In genomic region chr2:227805578-227805977, GRCh38 we compare ENCODE assay signal across 9 cellular contexts. TPM values are rescaled to one million over a fixed set of nuclear protein-coding genes. Genes with fewer than 3 reads are reported as not detected.
DNase-seq lines count a peak whose midpoint lies in the region; ATAC-seq and TF ChIP-seq lines count a peak whose summit lies in the region.
"Had no signal": no experiment of that assay in that cellular context is flagged by ENCODE, and none has a peak within 500 bp of the region (broad histone marks: within the 10 kb centered on the region; RNA-seq: fewer than 3 reads in every experiment).

No MANE protein-coding gene starts in this region.

- H3K4me3 Mint-ChIP-seq in activated naive CD8-positive, alpha-beta T cell: peak overlapping the region; percentile 68

- peaks cover 8% of the 10 kb centered on the region for H3K4me1 Mint-ChIP-seq in activated naive CD8-positive, alpha-beta T cell (ENCODE audit: low read depth)

- H3K9me3 Mint-ChIP-seq in activated naive CD8-positive, alpha-beta T cell (ENCODE audit: low read depth): no peaks in the 10 kb centered on the region

- WGBS in transverse colon (ENCODE audit: low coverage in 1 of 2), 2 donors: 77 to 79% methylated on average over 9 to 15 of the region's 15 CpGs

- no peaks in the 10 kb centered on the region for H3K27me3 ChIP-seq in transverse colon

- H3K27me3 Mint-ChIP-seq in activated naive CD8-positive, alpha-beta T cell: peaks cover 2% of the 10 kb centered on the region

- H3K9me3 ChIP-seq in transverse colon: no peaks in the 10 kb centered on the region

- no peak for TF ChIP-seq POLR2A in transverse colon (IDR thresholded peaks at IDR 0.05)

- no peaks in the 10 kb centered on the region for H3K36me3 Mint-ChIP-seq in activated naive CD8-positive, alpha-beta T cell

- H3K4me1 ChIP-seq in transverse colon: no peaks in the 10 kb centered on the region

- no peak for ATAC-seq in GM18868 (IDR thresholded peaks at IDR 0.05; ENCODE audit: unreplicated experiment)
- no peak for ATAC-seq in Right ventricle myocardium inferior

- DNase-seq in SKM-1 treated with dmso at 0.1 percent for 144 hours (lab: John Stamatoyannopoulos, UW; ENCODE audit: unreplicated experiment): peak; percentile 55
- no peak for DNase-seq in SKM-1 (lab: John Stamatoyannopoulos, UW; ENCODE audit: unreplicated experiment)
- peak; percentile 73 for DNase-seq in NOMO-1 treated with DMSO at 0.1 percent for 48 hours (lab: John Stamatoyannopoulos, UW; ENCODE audit: unreplicated experiment)
- peak; percentile 5 to 26 for DNase-seq in stimulated activated CD4-positive, alpha-beta T cell treated with anti-CD3 and anti-CD28 coated beads, Interleukin-4, amount 100 ng/mL, for 4 hours
- no peak for DNase-seq in transverse colon
- no peak for DNase-seq in Right ventricle myocardium inferior (ENCODE audit: missing footprints)

- in situ Hi-C loops in transverse colon (cut with MboI; ENCODE audit: low pct_ligation_motif_present in 1 of 4, low pct_unique_long_range_greater_than_20kb in 1 of 4, low sequenced_read_pairs in 3 of 4): no loop called here

- intact Hi-C loops in transverse colon (cut with DNase I; ENCODE audit: low total_unique reads) (no loop called here), Right ventricle myocardium inferior (cut with DNase I) (no loop called here)

- H3K27ac ChIP-seq in transverse colon: peak overlapping the region in 1 of 4 donors; percentile 16

- TF ChIP-seq EP300 in transverse colon (IDR thresholded peaks at IDR 0.05; ENCODE audit: low read depth): no peak

- H3K36me3 ChIP-seq in transverse colon: no peaks in the 10 kb centered on the region

- H3K27ac Mint-ChIP-seq in activated naive CD8-positive, alpha-beta T cell: peak overlapping the region; percentile 74

- H3K4me3 ChIP-seq in transverse colon: no peak overlapping the region

- TF ChIP-seq CTCF in transverse colon (IDR thresholded peaks at IDR 0.05): no peak

RNA-seq across cellular contexts. Expression of gene CCL20, which starts 8.1 kb away (rescaled TPM):
- 10 to 100 TPM in 1 of 4 donors, 1 to 10 TPM in 2, not detected in 1; 4.5 to 70.7 (median 9.3) TPM for total RNA-seq in transverse colon
- not detected for total RNA-seq in Right ventricle myocardium inferior

RNA-seq across cellular contexts. Expression of gene SCYGR8, which starts 59.9 kb away (rescaled TPM):
- total RNA-seq in transverse colon (not detected), Right ventricle myocardium inferior (not detected)
- total RNA-seq: kidney epithelial cell had no signal

Comparison
In these comparisons a context has a peak if more than half of its experiments do, and no peak if none do; other contexts are left out.
1. DNase-seq: peak in SKM-1 treated with dmso at 0.1 percent for 144 hours (single experiment), NOMO-1 treated with DMSO at 0.1 percent for 48 hours (single experiment) and stimulated activated CD4-positive, alpha-beta T cell treated with anti-CD3 and anti-CD28 coated beads, Interleukin-4, amount 100 ng/mL, for 4 hours (2 of 2); none in SKM-1 (single experiment), transverse colon (single experiment) and Right ventricle myocardium inferior (single experiment).